7 cellular contexts compared by ENCODE assay signal in the genomic region with DNA sequence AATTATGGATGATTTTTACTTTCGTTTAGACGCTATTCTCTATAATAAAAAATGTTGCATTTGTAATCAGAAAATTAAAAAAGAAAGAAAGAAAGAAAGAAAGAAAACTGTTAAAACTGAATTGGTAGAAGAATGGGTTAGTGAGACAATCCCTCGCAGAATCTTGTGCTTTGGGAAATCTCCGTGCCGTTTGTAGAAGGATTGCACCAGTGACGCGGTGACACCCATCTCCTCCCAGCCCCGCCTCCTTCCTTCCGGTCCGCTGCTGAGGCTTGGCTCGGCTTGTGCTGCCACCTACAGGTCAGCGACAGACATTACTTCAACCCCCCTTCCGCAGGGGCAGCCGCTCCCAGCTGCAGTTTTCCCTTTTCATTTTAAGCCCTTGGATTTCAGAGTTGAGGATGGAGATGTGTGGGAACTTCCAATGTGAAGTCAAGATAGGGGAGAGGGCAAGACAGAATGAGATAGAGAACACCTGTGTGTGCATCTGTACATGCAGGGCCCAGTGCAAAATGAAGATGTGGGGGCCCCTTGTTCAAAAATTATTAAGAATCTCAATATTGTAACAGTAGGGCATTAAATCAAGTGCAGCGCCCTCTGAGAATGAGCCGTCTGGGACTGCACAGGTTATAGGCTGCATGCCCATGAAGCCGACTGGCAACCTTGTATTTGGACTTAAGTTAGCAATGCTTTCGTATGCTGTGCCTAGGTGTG. TPM values are rescaled to one million over a fixed set of nuclear protein-coding genes. Genes with fewer than 3 reads are reported as not detected.
DNase-seq lines count a peak whose midpoint lies in the region; ATAC-seq and TF ChIP-seq lines count a peak whose summit lies in the region.

No MANE protein-coding gene starts in this region.

- no peak overlapping the region for H3K27ac ChIP-seq in mesendoderm (ENCODE audit: low read depth, low read length)

- H3K4ac ChIP-seq in mesendoderm (ENCODE audit: low read depth, low read length) = no peak overlapping the region

- no peak overlapping the region for H2BK120ac ChIP-seq in mesendoderm (ENCODE audit: low read depth, low read length)

- H4K8ac ChIP-seq in mesendoderm (ENCODE audit: low read depth, low read length) = no peak overlapping the region

- no peaks in the 10 kb centered on the region for H3K79me2 ChIP-seq in mesendoderm (ENCODE audit: control insufficient read depth, insufficient read depth, low read length)

- H3K4me3 Mint-ChIP-seq in effector memory CD8-positive, alpha-beta T cell = peak overlapping the region; percentile 90 to 98

- ATAC-seq in effector memory CD8-positive, alpha-beta T cell (replicated peaks) = peak; percentile 87

- H3K9me3 Mint-ChIP-seq in effector memory CD8-positive, alpha-beta T cell = no peaks in the 10 kb centered on the region

- peak overlapping the region; percentile 69 for H3K56ac ChIP-seq in mesendoderm (ENCODE audit: low read length)

- peak; percentile 42 for DNase-seq in HS-5 (ENCODE audit: low read depth)
- peak; percentile 20 for DNase-seq in NK-92 (lab: John Stamatoyannopoulos, UW; ENCODE audit: unreplicated experiment)
- peak; percentile 75 to 87 for DNase-seq in activated CD8-positive, alpha-beta memory T cell treated with anti-CD3 and anti-CD28 coated beads for 1 hour (ENCODE audit: extremely low read depth in 1 of 2, low read depth in 1 of 2)
- peak; percentile 87 to 89 (median 89) for DNase-seq in effector memory CD8-positive, alpha-beta T cell
- peak; percentile 85 for DNase-seq in mesendoderm
- DNase-seq in stimulated activated CD8-positive, alpha-beta memory T cell treated with anti-CD3 and anti-CD28 coated beads, Interleukin-12 subunit alpha, Interleukin-12 subunit beta, amount 100 ng/mL, for 24 hours (ENCODE audit: extremely low read depth) = peak; percentile 71

- H2AK5ac ChIP-seq in mesendoderm (ENCODE audit: low read length) = no peak overlapping the region

- WGBS in mesendoderm (ENCODE audit: extremely low coverage, insufficient coverage, low lambda C conversion rate) = no CpG with 5 or more reads among the region's 18 CpGs

- no peaks in the 10 kb centered on the region for H3K36me3 ChIP-seq in mesendoderm (ENCODE audit: control insufficient read depth, insufficient read depth, low read length)

- peak; percentile 22 for TF ChIP-seq POLR2A in GM18526 (IDR thresholded peaks at IDR 0.05; ENCODE audit: extremely low read depth, insufficient read length)

- peak overlapping the region; percentile 51 for H3K4me2 ChIP-seq in mesendoderm (ENCODE audit: low read length)

- peak overlapping the region; percentile 85 to 94 for H3K27ac Mint-ChIP-seq in effector memory CD8-positive, alpha-beta T cell

- H3K27me3 ChIP-seq in mesendoderm (ENCODE audit: insufficient read depth, low read length, poor library complexity) = no peaks in the 10 kb centered on the region

- peaks cover 20 to 22% of the 10 kb centered on the region in 2 donors for H3K27me3 Mint-ChIP-seq in effector memory CD8-positive, alpha-beta T cell

- H3K9ac ChIP-seq in mesendoderm (ENCODE audit: low read length) = no peak overlapping the region

- H3K4me1 Mint-ChIP-seq in effector memory CD8-positive, alpha-beta T cell (ENCODE audit: low read depth in 2 of 2) = peaks cover 11 to 12% of the 10 kb centered on the region in 2 donors

- no peak overlapping the region for H3K4me3 ChIP-seq in mesendoderm (ENCODE audit: low read length)

- H3K4me1 ChIP-seq in mesendoderm (ENCODE audit: control insufficient read depth, low read depth, low read length) = no peaks in the 10 kb centered on the region

- H2BK5ac ChIP-seq in mesendoderm (ENCODE audit: low read length) = no peak overlapping the region

- no peak overlapping the region for H4K5ac ChIP-seq in mesendoderm (ENCODE audit: low read length)

- no peak overlapping the region for H2BK15ac ChIP-seq in mesendoderm (replicated peaks; ENCODE audit: low read depth)

- peaks cover 9% of the 10 kb centered on the region for H3K36me3 Mint-ChIP-seq in effector memory CD8-positive, alpha-beta T cell (ENCODE audit: insufficient read depth)

- H3K79me1 ChIP-seq in mesendoderm (ENCODE audit: low read length) = no peaks in the 10 kb centered on the region

- no peak overlapping the region for H3K23ac ChIP-seq in mesendoderm (ENCODE audit: low read length)

- no peak overlapping the region for H3K18ac ChIP-seq in mesendoderm (ENCODE audit: low read length)

RNA-seq across cellular contexts. Expression of gene TST, which starts 41.1 kb away (rescaled TPM):
- polyA plus RNA-seq in mesendoderm (2013, experiment 1 of 2) = 13.0 TPM
- 11.7 TPM for polyA plus RNA-seq in mesendoderm (2013, experiment 2 of 2)

RNA-seq across cellular contexts. Expression of gene MPST, which starts 41.4 kb away (rescaled TPM):
- 57.1 TPM for polyA plus RNA-seq in mesendoderm (2013, experiment 1 of 2)
- 58.0 TPM for polyA plus RNA-seq in mesendoderm (2013, experiment 2 of 2)

Comparison
In these comparisons a context has a peak if more than half of its experiments do, and no peak if none do; other contexts are left out.
1. DNase-seq: peak in every context shown above with its lines; median percentile 89 in effector memory CD8-positive, alpha-beta T cell; 85 in mesendoderm; 81 in activated CD8-positive, alpha-beta memory T cell treated with anti-CD3 and anti-CD28 coated beads for 1 hour; 71 in stimulated activated CD8-positive, alpha-beta memory T cell treated with anti-CD3 and anti-CD28 coated beads, Interleukin-12 subunit alpha, Interleukin-12 subunit beta, amount 100 ng/mL, for 24 hours; 42 in HS-5; 20 in NK-92.